ENCODE assay signal across 13 cellular contexts in genomic region chr2:170878505-170878904, GRCh38. TPM values are rescaled to one million over a fixed set of nuclear protein-coding genes. Genes with fewer than 3 reads are reported as not detected.
DNase-seq lines count a peak whose midpoint lies in the region; ATAC-seq, FAIRE-seq and TF ChIP-seq lines count a peak whose summit lies in the region.
"Had no signal": no experiment of that assay in that cellular context is flagged by ENCODE, and none has a peak within 500 bp of the region (broad histone marks: within the 10 kb centered on the region; RNA-seq: fewer than 3 reads in every experiment).

No MANE protein-coding gene starts in this region.

- no peaks in the 10 kb centered on the region for H3K36me3 Mint-ChIP-seq in T-helper 1 cell treated with Interleukin-12 subunit alpha and Interleukin-12 subunit beta and Interleukin-4 antibody, amounts not matched to agents 30 μg/mL and 1 μg/mL, for 36 hours (ENCODE audit: low read depth)
- H3K36me3 Mint-ChIP-seq in memory B cell = no peaks in the 10 kb centered on the region
- no peaks in the 10 kb centered on the region for H3K36me3 Mint-ChIP-seq in endodermal cell (ENCODE audit: low read depth)

- peak; percentile 65 for FAIRE-seq in GM18507 (lab: Jason Lieb, UNC)
- FAIRE-seq: TTC549 had no signal

- H3F3A ChIP-seq in PC-9 (ENCODE audit: insufficient read depth, low read depth) = no peaks in the 10 kb centered on the region

- peaks cover 19% of the 10 kb centered on the region for H3K27me3 Mint-ChIP-seq in T-helper 1 cell treated with Interleukin-12 subunit alpha and Interleukin-12 subunit beta and Interleukin-4 antibody, amounts not matched to agents 30 μg/mL and 1 μg/mL, for 36 hours (ENCODE audit: low read depth)
- H3K27me3 Mint-ChIP-seq in memory B cell (peaks cover 6% of the 10 kb centered on the region), endodermal cell (ENCODE audit: insufficient read depth) (peaks cover 8% of the 10 kb centered on the region)

- H3K27ac ChIP-seq in PC-9 = no peak overlapping the region
- H3K27ac ChIP-seq in endodermal cell (ENCODE audit: low read depth, low read length) = no peak overlapping the region
- H3K27ac ChIP-seq: coronary artery, lower lobe of right lung, psoas muscle, upper lobe of right lung had no signal

- H3K9me3 ChIP-seq in PC-9 (ENCODE audit: insufficient read depth, low read depth) (no peaks in the 10 kb centered on the region), endodermal cell (ENCODE audit: control insufficient read depth, low read length) (no peaks in the 10 kb centered on the region)
- H3K9me3 ChIP-seq: lower lobe of right lung, psoas muscle, upper lobe of right lung had no signal

- H3K27me3 ChIP-seq in PC-9 (ENCODE audit: insufficient read depth, low read depth) = peaks cover 3% of the 10 kb centered on the region
- no peaks in the 10 kb centered on the region for H3K27me3 ChIP-seq in endodermal cell (ENCODE audit: control insufficient read depth, insufficient read depth, low read length, poor library complexity, severe bottlenecking)
- H3K27me3 ChIP-seq: upper lobe of right lung had no signal

- no peaks in the 10 kb centered on the region for H3K9me3 Mint-ChIP-seq in T-helper 1 cell treated with Interleukin-12 subunit alpha and Interleukin-12 subunit beta and Interleukin-4 antibody, amounts not matched to agents 30 μg/mL and 1 μg/mL, for 36 hours
- H3K9me3 Mint-ChIP-seq in memory B cell = no peaks in the 10 kb centered on the region
- no peaks in the 10 kb centered on the region for H3K9me3 Mint-ChIP-seq in endodermal cell

- H3K4me2 ChIP-seq in PC-9 = no peak overlapping the region

- H3K4me1 Mint-ChIP-seq in T-helper 1 cell treated with Interleukin-12 subunit alpha and Interleukin-12 subunit beta and Interleukin-4 antibody, amounts not matched to agents 30 μg/mL and 1 μg/mL, for 36 hours (ENCODE audit: low read depth) = peaks cover 13% of the 10 kb centered on the region
- H3K4me1 Mint-ChIP-seq in memory B cell (peaks cover 11% of the 10 kb centered on the region), endodermal cell (no peaks in the 10 kb centered on the region)

- H3K9me2 ChIP-seq in PC-9 (ENCODE audit: insufficient read depth) = no peaks in the 10 kb centered on the region

- no peaks in the 10 kb centered on the region for H4K20me1 ChIP-seq in PC-9 (ENCODE audit: insufficient read depth)

- 91% methylated on average over 1 of the region's 1 CpG; no CpG with 5 or more reads in 1 of the 2 experiments for WGBS in endodermal cell (ENCODE audit: insufficient coverage in 1 of 2, insufficient read length in 1 of 2), 2 experiments

- POLR2A ChIA-PET in PC-9 (lab: Charles Lee; ENCODE audit: unreplicated experiment) = interaction anchor here (0.7 kb wide), 1 partner anchor 28 kb away, joined by 6 read pairs; no protein-coding TSS in a partner anchor

- H3K4me3 ChIP-seq in PC-9 (no peak overlapping the region), endodermal cell (ENCODE audit: low read length) (no peak overlapping the region)
- H3K4me3 ChIP-seq: coronary artery, lower lobe of right lung, psoas muscle, upper lobe of right lung had no signal

- H3K4me1 ChIP-seq in PC-9 (replicated peaks; ENCODE audit: insufficient read depth) (no peaks in the 10 kb centered on the region), endodermal cell (ENCODE audit: control insufficient read depth, insufficient read depth, low read length) (no peaks in the 10 kb centered on the region)

- no peak overlapping the region for H3K4me3 Mint-ChIP-seq in T-helper 1 cell treated with Interleukin-12 subunit alpha and Interleukin-12 subunit beta and Interleukin-4 antibody, amounts not matched to agents 30 μg/mL and 1 μg/mL, for 36 hours
- H3K4me3 Mint-ChIP-seq in memory B cell (peak overlapping the region; percentile 28), endodermal cell (no peak overlapping the region)

- peak overlapping the region; percentile 22 for H3K27ac Mint-ChIP-seq in T-helper 1 cell treated with Interleukin-12 subunit alpha and Interleukin-12 subunit beta and Interleukin-4 antibody, amounts not matched to agents 30 μg/mL and 1 μg/mL, for 36 hours
- no peak overlapping the region for H3K27ac Mint-ChIP-seq in memory B cell
- no peak overlapping the region for H3K27ac Mint-ChIP-seq in endodermal cell

- no peak for DNase-seq in GM18507 (ENCODE audit: extremely low spot score, insufficient read length, low read depth)
- DNase-seq in memory B cell (ENCODE audit: low spot score in 2 of 2) = no peak
- DNase-seq in PC-9 = no peak
- DNase-seq in endodermal cell = no peak
- DNase-seq: activated effector memory CD4-positive, alpha-beta T cell treated with Interleukin-2 at 50 U/mL for 16 hours; lower lobe of right lung; psoas muscle; upper lobe of right lung had no signal

- intact Hi-C loops in PC-9 (cut with micrococcal nuclease; ENCODE audit: unreplicated experiment) = loop anchor here (10.0 kb wide), 1 partner anchor 504 kb away; no protein-coding TSS in a partner anchor

- H3K9ac ChIP-seq in endodermal cell (ENCODE audit: extremely low read depth, low read length, poor library complexity, severe bottlenecking) = no peak overlapping the region

- TF ChIP-seq CTCF in PC-9 (conservative IDR thresholded peaks at IDR 0.05) (no peak), endodermal cell (conservative IDR thresholded peaks at IDR 0.05) (no peak)

- H3K36me3 ChIP-seq in PC-9 (ENCODE audit: low read depth) (no peaks in the 10 kb centered on the region), endodermal cell (ENCODE audit: control insufficient read depth, insufficient read depth, low read length) (no peaks in the 10 kb centered on the region)
- H3K36me3 ChIP-seq: lower lobe of right lung, upper lobe of right lung had no signal

- CTCF ChIA-PET in PC-9 (lab: Charles Lee) = no interaction called here

- ATAC-seq in HG02938 (IDR thresholded peaks at IDR 0.05; ENCODE audit: unreplicated experiment) = peak; percentile 59
- peak; percentile 63 for ATAC-seq in memory B cell (ENCODE audit: low read depth)
- no peak for ATAC-seq in HG03039 (IDR thresholded peaks at IDR 0.05; ENCODE audit: unreplicated experiment)
- ATAC-seq: lower lobe of right lung, psoas muscle, upper lobe of right lung had no signal

- no TSS peak for BruUV-seq in PC-9 (replicated peaks; lab: Mats Ljungman, UMichigan)

- H2AFZ ChIP-seq in PC-9 = no peak overlapping the region

- no peaks in the 10 kb centered on the region for H3K79me2 ChIP-seq in PC-9 (ENCODE audit: low read depth)

RNA-seq across cellular contexts. Expression of gene GORASP2, which starts 50.5 kb away (rescaled TPM):
- total RNA-seq in PC-9 (2021) (74.7 and 110 TPM in 2 replicates), endodermal cell (100 to 1,000 TPM in 1 of 2 donors, 10 to 100 TPM in 1; 90.9 to 104 TPM)
- polyA plus RNA-seq in endodermal cell (2013, experiment 1 of 2) = 75.2 TPM
- 72.3 TPM for polyA plus RNA-seq in endodermal cell (2013, experiment 2 of 2)
